Comparison of ENCODE assay signal across 17 cellular contexts in genomic region chr7:88485811-88486210, GRCh38.
DNase-seq lines count a peak whose midpoint lies in the region; ATAC-seq lines count a peak whose summit lies in the region.
"Had no signal": no experiment of that assay in that cellular context is flagged by ENCODE, and none has a peak within 500 bp of the region (broad histone marks: within the 10 kb centered on the region; RNA-seq: fewer than 3 reads in every experiment).

No MANE protein-coding gene starts in this region.

- no peaks in the 10 kb centered on the region for H3K27me3 ChIP-seq in MG63
- H3K27me3 ChIP-seq: BLaER1 had no signal

- no peak overlapping the region for H3K4me3 ChIP-seq in MG63
- H3K4me3 ChIP-seq: A549, BLaER1, GM12878, GM23248, HAP-1 had no signal

- peak; percentile 11 for DNase-seq in DMS79 treated with DMSO at 0.1 percent for 48 hours (lab: John Stamatoyannopoulos, UW)
- no peak for DNase-seq in DMS79 (lab: John Stamatoyannopoulos, UW)
- DNase-seq in MG63, result peak; percentile 14
- DNase-seq in cerebellar cortex (ENCODE audit: low spot score), result peak; percentile 41
- peak; percentile 1 for DNase-seq in putamen (ENCODE audit: low spot score)
- no peak for DNase-seq in dedifferentiated amniotic fluid mesenchymal stem cell (ENCODE audit: extremely low spot score)
- DNase-seq in germinal center (ENCODE audit: low spot score), result no peak
- DNase-seq: AML-193; Calu3; CD4-positive, alpha-beta memory T cell; GM23248 had no signal

- no peak for ATAC-seq in GM21737 (IDR thresholded peaks at IDR 0.05; ENCODE audit: unreplicated experiment)
- ATAC-seq: A549, GM12878, HepG2 had no signal

- no peaks in the 10 kb centered on the region for H3K9me3 ChIP-seq in MG63
- H3K9me3 ChIP-seq: A549, BLaER1, HAP-1 had no signal

- no peaks in the 10 kb centered on the region for H3K36me3 ChIP-seq in MG63
- H3K36me3 ChIP-seq: BLaER1, HAP-1 had no signal

Comparison
In these comparisons a context has a peak if more than half of its experiments do, and no peak if none do; other contexts are left out.
1. DNase-seq: peak in DMS79 treated with DMSO at 0.1 percent for 48 hours (single experiment), MG63 (single experiment), cerebellar cortex (single experiment) and putamen (single experiment); none in DMS79 (single experiment), dedifferentiated amniotic fluid mesenchymal stem cell (single experiment) and germinal center (single experiment).